In the genomic region with DNA sequence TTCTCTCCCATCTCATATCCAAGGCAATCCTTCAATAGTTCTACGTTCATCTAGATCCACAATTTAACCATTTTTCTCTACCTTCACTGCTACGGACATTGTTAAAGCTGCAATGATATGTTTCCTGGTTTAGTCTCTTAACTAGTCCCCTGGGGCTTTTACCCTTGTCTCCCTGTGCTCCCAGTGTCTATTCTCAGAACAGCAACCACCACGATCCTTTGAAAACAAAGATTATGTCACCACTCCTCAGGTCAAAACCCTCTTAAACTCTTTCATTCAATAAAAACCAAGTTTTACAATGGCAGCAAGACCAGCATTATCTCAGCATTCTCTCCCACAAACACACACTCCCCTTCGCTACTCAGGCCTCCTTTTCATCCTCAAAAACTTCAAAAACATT, we compare ENCODE assay signal across 18 cellular contexts.
A peak's percentile ranks its signal among the peaks of the same experiment; 100 is the strongest.
DNase-seq lines count a peak whose midpoint lies in the region; ATAC-seq and TF ChIP-seq lines count a peak whose summit lies in the region.
"Had no signal": no experiment of that assay in that cellular context is flagged by ENCODE, and none has a peak within 500 bp of the region (broad histone marks: within the 10 kb centered on the region; RNA-seq: fewer than 3 reads in every experiment).

No MANE protein-coding gene starts in this region.

- peak; percentile 60 for ATAC-seq in DND-41 (ENCODE audit: insufficient read depth, low read depth)

- H3K4me2 ChIP-seq in DND-41 (ENCODE audit: insufficient read depth, low read length): no peak overlapping the region

- no peaks in the 10 kb centered on the region for H3K9me3 Mint-ChIP-seq in nephron progenitor cell

- TF ChIP-seq CTCF in DND-41 (IDR thresholded peaks at IDR 0.05; ENCODE audit: borderline replicate concordance, extremely low read depth, low read length, poor library complexity, severe bottlenecking) (no peak), nephron progenitor cell (IDR thresholded peaks at IDR 0.05) (no peak), testis (IDR thresholded peaks at IDR 0.05) (no peak)

- DNase-seq in DND-41: no peak
- DNase-seq in HEK293T (ENCODE audit: extremely low spot score): peak; percentile 22
- DNase-seq in NT2/D1 (ENCODE audit: low read depth, low spot score): peak; percentile 0
- no peak for DNase-seq in nephron progenitor cell
- DNase-seq in stimulated activated CD4-positive, alpha-beta T cell treated with anti-CD3 and anti-CD28 coated beads, Interleukin-4, amount 100 ng/mL, for 4 hours: no peak
- DNase-seq in dedifferentiated amniotic fluid mesenchymal stem cell (ENCODE audit: extremely low spot score): no peak
- DNase-seq in testis: no peak
- DNase-seq in activated CD8-positive, alpha-beta memory T cell treated with anti-CD3 and anti-CD28 coated beads for 24 hours: no peak
- DNase-seq: BE2C; CD4-positive, alpha-beta T cell; DMS79 treated with DMSO at 0.1 percent for 48 hours; GDM1; NCI-H1436; NCI-H2081; NCI-H226; NCI-H748 treated with DMSO at 0.1 percent for 48 hours; SW 1271 had no signal

- intact Hi-C loops in testis (cut with DNase I; ENCODE audit: low total_unique reads): no loop called here

- H3K27me3 Mint-ChIP-seq in nephron progenitor cell (ENCODE audit: low read depth, poor library complexity): no peaks in the 10 kb centered on the region
- H3K27me3 Mint-ChIP-seq: CD4-positive, alpha-beta T cell had no signal

- H3K9me3 ChIP-seq in DND-41 (ENCODE audit: insufficient read depth, low read length, severe bottlenecking) (no peaks in the 10 kb centered on the region), NT2/D1 (ENCODE audit: insufficient read depth, low read length) (no peaks in the 10 kb centered on the region), testis (no peaks in the 10 kb centered on the region)
- H3K9me3 ChIP-seq: BE2C had no signal

- H3K36me3 ChIP-seq in DND-41 (ENCODE audit: insufficient read depth, low read length) (no peaks in the 10 kb centered on the region), NT2/D1 (ENCODE audit: insufficient read depth, insufficient read length, low read length) (no peaks in the 10 kb centered on the region), testis (ENCODE audit: low read depth, missing control alignments) (no peaks in the 10 kb centered on the region)
- H3K36me3 ChIP-seq: BE2C had no signal

- no peaks in the 10 kb centered on the region for H3K36me3 Mint-ChIP-seq in nephron progenitor cell (ENCODE audit: low read depth)

- H3K4me3 ChIP-seq in DND-41 (ENCODE audit: low read depth in 1 of 2, low read length in 2 of 2) (no peak overlapping the region), NT2/D1 (ENCODE audit: insufficient read length, low read depth) (no peak overlapping the region), testis (no peak overlapping the region)

- H3K27me3 ChIP-seq in DND-41 (ENCODE audit: insufficient read depth, low read length, poor library complexity): no peaks in the 10 kb centered on the region
- no peaks in the 10 kb centered on the region for H3K27me3 ChIP-seq in NT2/D1 (ENCODE audit: insufficient read depth, insufficient read length)
- H3K27me3 ChIP-seq in testis: no peaks in the 10 kb centered on the region
- H3K27me3 ChIP-seq: BE2C had no signal

- no peaks in the 10 kb centered on the region for H4K20me1 ChIP-seq in DND-41 (ENCODE audit: insufficient read depth, low read length)

- peak overlapping the region; percentile 87 for H3K27ac Mint-ChIP-seq in nephron progenitor cell
- H3K27ac Mint-ChIP-seq: CD4-positive, alpha-beta T cell had no signal

- peaks cover 13% of the 10 kb centered on the region for H3K4me1 Mint-ChIP-seq in nephron progenitor cell

- POLR2A ChIA-PET in HEK293T (lab: Yijun Ruan, JAX): no interaction called here

- H3K79me2 ChIP-seq in DND-41 (ENCODE audit: insufficient read depth, low read length): no peaks in the 10 kb centered on the region

- no peak overlapping the region for H3K4me3 Mint-ChIP-seq in nephron progenitor cell
- H3K4me3 Mint-ChIP-seq: CD4-positive, alpha-beta T cell had no signal

- H3K27ac ChIP-seq in DND-41 (ENCODE audit: low read length) (no peak overlapping the region), testis (no peak overlapping the region)
- H3K27ac ChIP-seq: HL-60 had no signal

- H3K9ac ChIP-seq in DND-41 (ENCODE audit: low read depth, low read length): no peak overlapping the region
- no peak overlapping the region for H3K9ac ChIP-seq in NT2/D1 (ENCODE audit: insufficient read length, low read depth)

- no peak for TF ChIP-seq POLR2A in testis (IDR thresholded peaks at IDR 0.05)

- H2AFZ ChIP-seq in DND-41 (ENCODE audit: low read depth, low read length): no peak overlapping the region

- H3K4me1 ChIP-seq in DND-41 (ENCODE audit: insufficient read depth, low read length) (no peaks in the 10 kb centered on the region), NT2/D1 (ENCODE audit: insufficient read depth, insufficient read length) (no peaks in the 10 kb centered on the region), testis (no peaks in the 10 kb centered on the region)
- H3K4me1 ChIP-seq: BE2C had no signal

- WGBS in testis, 2 donors: 77 to 79% methylated on average over 4 of the region's 4 CpGs

- CTCF ChIA-PET in HEK293T (lab: Yijun Ruan, JAX): no interaction called here

TF ChIP-seq in HEK293T, 16 proteins besides CTCF, POLR2A, EP300 and RAD21:
- TF ChIP-seq LEF1 (IDR thresholded peaks at IDR 0.05; ENCODE audit: borderline replicate concordance) (no peak), L3MBTL2 (conservative IDR thresholded peaks at IDR 0.05) (no peak), NFRKB (IDR thresholded peaks at IDR 0.05) (no peak), SP1 (IDR thresholded peaks at IDR 0.05) (no peak), TARDBP (IDR thresholded peaks at IDR 0.05) (no peak), FOXM1 (IDR thresholded peaks at IDR 0.05; ENCODE audit: borderline replicate concordance) (no peak), FOXK2 (IDR thresholded peaks at IDR 0.05) (no peak), ELF4 (IDR thresholded peaks at IDR 0.05) (no peak), BHLHE40 (IDR thresholded peaks at IDR 0.05; ENCODE audit: borderline replicate concordance) (no peak), SUZ12 (IDR thresholded peaks at IDR 0.05) (no peak), ZNF384 (IDR thresholded peaks at IDR 0.05) (no peak), ARNT (IDR thresholded peaks at IDR 0.05) (no peak), CTBP1 (IDR thresholded peaks at IDR 0.05; ENCODE audit: borderline replicate concordance) (no peak), FOXA1 (IDR thresholded peaks at IDR 0.05) (no peak), HDGF (IDR thresholded peaks at IDR 0.05; ENCODE audit: borderline replicate concordance) (no peak)

Comparison
In these comparisons a context has a peak if more than half of its experiments do, and no peak if none do; other contexts are left out.
1. DNase-seq: peak in HEK293T (single experiment) and NT2/D1 (single experiment); none in DND-41 (single experiment), nephron progenitor cell (single experiment), stimulated activated CD4-positive, alpha-beta T cell treated with anti-CD3 and anti-CD28 coated beads, Interleukin-4, amount 100 ng/mL, for 4 hours (0 of 2), dedifferentiated amniotic fluid mesenchymal stem cell (single experiment), testis (single experiment) and activated CD8-positive, alpha-beta memory T cell treated with anti-CD3 and anti-CD28 coated beads for 24 hours (single experiment).